ENCODE assay signal across 15 cellular contexts in the genomic region with DNA sequence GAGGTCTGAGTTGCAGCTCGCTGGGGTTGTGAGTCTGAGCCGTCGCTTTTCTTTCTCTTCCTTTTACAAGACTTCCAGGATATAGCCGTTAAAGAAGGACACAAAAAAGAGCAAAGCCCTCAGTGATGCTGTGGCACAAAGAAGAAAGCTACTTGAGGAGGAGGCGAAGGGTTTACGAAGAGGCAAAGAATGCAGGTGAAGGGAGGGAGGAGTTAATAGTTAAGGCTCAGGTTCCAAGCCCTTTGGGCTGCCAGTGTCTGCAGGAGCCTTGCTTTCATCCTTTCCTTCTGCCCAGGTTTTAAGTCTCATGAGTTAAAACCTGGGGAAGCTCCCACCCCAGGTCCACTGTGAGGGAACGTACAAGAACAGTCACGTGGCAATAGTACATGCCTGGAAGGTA.
DNase-seq lines count a peak whose midpoint lies in the region; ATAC-seq and TF ChIP-seq lines count a peak whose summit lies in the region.
"Had no signal": no experiment of that assay in that cellular context is flagged by ENCODE, and none has a peak within 500 bp of the region (broad histone marks: within the 10 kb centered on the region; RNA-seq: fewer than 3 reads in every experiment).

No MANE protein-coding gene starts in this region.

- H3K9ac ChIP-seq in HUES48 (ENCODE audit: low read depth, low read length) (no peak overlapping the region), endodermal cell (ENCODE audit: extremely low read depth, low read length, poor library complexity, severe bottlenecking) (no peak overlapping the region), muscle layer of colon (ENCODE audit: low read length) (no peak overlapping the region)

- 56 to 91% methylated on average over 2 to 8 of the region's 8 CpGs for WGBS in endodermal cell (ENCODE audit: insufficient coverage in 1 of 2, insufficient read length in 1 of 2), 2 experiments

- intact Hi-C loops in CD14-positive monocyte (cut with micrococcal nuclease): loop anchor here in 1 of 2 donors (10.0 kb wide), 1 partner anchor 89 kb away; no protein-coding TSS in a partner anchor

- peak overlapping the region; percentile 4 to 91 (median 77) for H3K27ac Mint-ChIP-seq in CD14-positive monocyte
- peak overlapping the region; percentile 31 for H3K27ac Mint-ChIP-seq in endodermal cell
- H3K27ac Mint-ChIP-seq in effector memory CD8-positive, alpha-beta T cell: peak overlapping the region in 1 of 2 donors; percentile 54
- H3K27ac Mint-ChIP-seq: activated CD4-positive, alpha-beta memory T cell treated with anti-CD3 and anti-CD28 coated beads, Interleukin-2, amount 10 ng/mL, durations not matched to agents 7 days and 5 days had no signal

- H3K4me1 Mint-ChIP-seq in CD14-positive monocyte: peaks cover 74% of the 10 kb centered on the region
- peaks cover 38% of the 10 kb centered on the region for H3K4me1 Mint-ChIP-seq in endodermal cell
- peaks cover 20 to 27% of the 10 kb centered on the region in 2 donors for H3K4me1 Mint-ChIP-seq in effector memory CD8-positive, alpha-beta T cell (ENCODE audit: low read depth in 2 of 2)

- H3K4me3 ChIP-seq in HUES48 (ENCODE audit: low read depth, low read length): peak overlapping the region; percentile 16; the same call in 1 of the 2 replicates
- no peak overlapping the region for H3K4me3 ChIP-seq in endodermal cell (ENCODE audit: low read length)
- no peak overlapping the region for H3K4me3 ChIP-seq in muscle layer of colon (ENCODE audit: low read depth in 1 of 2, low read length in 2 of 2)
- H3K4me3 ChIP-seq: psoas muscle had no signal

- peaks cover 0 to 2% (median 0%) of the 10 kb centered on the region in 7 donors for H3K9me3 Mint-ChIP-seq in CD14-positive monocyte
- no peaks in the 10 kb centered on the region for H3K9me3 Mint-ChIP-seq in endodermal cell
- no peaks in the 10 kb centered on the region for H3K9me3 Mint-ChIP-seq in effector memory CD8-positive, alpha-beta T cell
- H3K9me3 Mint-ChIP-seq: activated CD4-positive, alpha-beta memory T cell treated with anti-CD3 and anti-CD28 coated beads, Interleukin-2, amount 10 ng/mL, durations not matched to agents 7 days and 5 days had no signal

- H3K4me3 Mint-ChIP-seq in CD14-positive monocyte (peak overlapping the region; percentile 31 to 35), endodermal cell (no peak overlapping the region)
- H3K4me3 Mint-ChIP-seq in effector memory CD8-positive, alpha-beta T cell: no peak overlapping the region
- H3K4me3 Mint-ChIP-seq: activated CD4-positive, alpha-beta memory T cell treated with anti-CD3 and anti-CD28 coated beads, Interleukin-2, amount 10 ng/mL, durations not matched to agents 7 days and 5 days had no signal

- DNase-seq in CD14-positive monocyte (ENCODE audit: low spot score) (no peak), endodermal cell (peak; percentile 73), GM13976 (ENCODE audit: low spot score) (no peak)
- DNase-seq in effector memory CD8-positive, alpha-beta T cell: no peak
- no peak for DNase-seq in activated CD4-positive, alpha-beta T cell treated with anti-CD3 and anti-CD28 coated beads for 1 hour
- DNase-seq: activated CD4-positive, alpha-beta memory T cell treated with anti-CD3 and anti-CD28 coated beads, Interleukin-2, amount 10 ng/mL, durations not matched to agents 7 days and 5 days; amniotic stem cell; head of caudate nucleus; Kasumi-1; NCI-H1417 treated with DMSO at 0.1 percent for 48 hours; psoas muscle had no signal

- H3K27ac ChIP-seq in HUES48 (ENCODE audit: low read depth, low read length): peak overlapping the region; percentile 70
- no peak overlapping the region for H3K27ac ChIP-seq in endodermal cell (ENCODE audit: low read depth, low read length)
- H3K27ac ChIP-seq in muscle layer of colon (ENCODE audit: low read depth, low read length): peak overlapping the region; percentile 55
- H3K27ac ChIP-seq: psoas muscle had no signal

- H3K9me3 ChIP-seq in HUES48 (ENCODE audit: control insufficient read depth, insufficient read depth, low read length) (no peaks in the 10 kb centered on the region), endodermal cell (ENCODE audit: control insufficient read depth, low read length) (no peaks in the 10 kb centered on the region), muscle layer of colon (ENCODE audit: low read length) (no peaks in the 10 kb centered on the region)
- H3K9me3 ChIP-seq: psoas muscle had no signal

- H3K27me3 ChIP-seq in HUES48 (ENCODE audit: control insufficient read depth, insufficient read depth, low read length) (no peaks in the 10 kb centered on the region), endodermal cell (ENCODE audit: control insufficient read depth, insufficient read depth, low read length, poor library complexity, severe bottlenecking) (no peaks in the 10 kb centered on the region), muscle layer of colon (ENCODE audit: control insufficient read depth in 1 of 2, insufficient read depth in 2 of 2, low read length in 2 of 2) (no peaks in the 10 kb centered on the region)

- H3K36me3 ChIP-seq in HUES48 (ENCODE audit: control insufficient read depth, insufficient read depth, low read length) (no peaks in the 10 kb centered on the region), endodermal cell (ENCODE audit: control insufficient read depth, insufficient read depth, low read length) (no peaks in the 10 kb centered on the region), muscle layer of colon (ENCODE audit: insufficient read depth, low read length) (no peaks in the 10 kb centered on the region)

- ATAC-seq in effector memory CD8-positive, alpha-beta T cell (replicated peaks): no peak
- ATAC-seq in HG02884 (IDR thresholded peaks at IDR 0.05; ENCODE audit: unreplicated experiment): no peak
- ATAC-seq: left lobe of liver, psoas muscle had no signal

- TF ChIP-seq CTCF in CD14-positive monocyte (IDR thresholded peaks at IDR 0.05) (no peak), endodermal cell (conservative IDR thresholded peaks at IDR 0.05) (no peak), GM13976 (IDR thresholded peaks at IDR 0.05; ENCODE audit: borderline replicate concordance, control extremely low read depth, extremely low read depth, insufficient read depth, missing control alignments) (no peak)

- in situ Hi-C loops in GM13976 (cut with MboI; ENCODE audit: low sequenced_read_pairs, unreplicated experiment): loop anchor here (10.0 kb wide), 1 partner anchor 189 kb away; no protein-coding TSS in a partner anchor

- H3K4me1 ChIP-seq in HUES48 (ENCODE audit: control insufficient read depth, insufficient read depth, low read length): peaks cover 43% of the 10 kb centered on the region
- peaks cover 8% of the 10 kb centered on the region for H3K4me1 ChIP-seq in endodermal cell (ENCODE audit: control insufficient read depth, insufficient read depth, low read length)
- peaks cover 48% of the 10 kb centered on the region for H3K4me1 ChIP-seq in muscle layer of colon (ENCODE audit: insufficient read depth, low read length)

- H3K36me3 Mint-ChIP-seq in CD14-positive monocyte (peaks cover 30 to 39% of the 10 kb centered on the region in 2 donors), endodermal cell (ENCODE audit: low read depth) (no peaks in the 10 kb centered on the region)
- H3K36me3 Mint-ChIP-seq in effector memory CD8-positive, alpha-beta T cell (ENCODE audit: insufficient read depth): peaks cover 3% of the 10 kb centered on the region

- H3K27me3 Mint-ChIP-seq in CD14-positive monocyte (ENCODE audit: low read depth in 3 of 3): no peaks in the 10 kb centered on the region
- H3K27me3 Mint-ChIP-seq in endodermal cell (ENCODE audit: insufficient read depth): no peaks in the 10 kb centered on the region
- no peaks in the 10 kb centered on the region for H3K27me3 Mint-ChIP-seq in effector memory CD8-positive, alpha-beta T cell
- H3K27me3 Mint-ChIP-seq: activated CD4-positive, alpha-beta memory T cell treated with anti-CD3 and anti-CD28 coated beads, Interleukin-2, amount 10 ng/mL, durations not matched to agents 7 days and 5 days had no signal

Comparison
In these comparisons a context has a peak if more than half of its experiments do, and no peak if none do; other contexts are left out.
1. H3K4me3 Mint-ChIP-seq: peak in CD14-positive monocyte (2 of 2); none in endodermal cell (single experiment) and effector memory CD8-positive, alpha-beta T cell (0 of 2).